In the genomic region with DNA sequence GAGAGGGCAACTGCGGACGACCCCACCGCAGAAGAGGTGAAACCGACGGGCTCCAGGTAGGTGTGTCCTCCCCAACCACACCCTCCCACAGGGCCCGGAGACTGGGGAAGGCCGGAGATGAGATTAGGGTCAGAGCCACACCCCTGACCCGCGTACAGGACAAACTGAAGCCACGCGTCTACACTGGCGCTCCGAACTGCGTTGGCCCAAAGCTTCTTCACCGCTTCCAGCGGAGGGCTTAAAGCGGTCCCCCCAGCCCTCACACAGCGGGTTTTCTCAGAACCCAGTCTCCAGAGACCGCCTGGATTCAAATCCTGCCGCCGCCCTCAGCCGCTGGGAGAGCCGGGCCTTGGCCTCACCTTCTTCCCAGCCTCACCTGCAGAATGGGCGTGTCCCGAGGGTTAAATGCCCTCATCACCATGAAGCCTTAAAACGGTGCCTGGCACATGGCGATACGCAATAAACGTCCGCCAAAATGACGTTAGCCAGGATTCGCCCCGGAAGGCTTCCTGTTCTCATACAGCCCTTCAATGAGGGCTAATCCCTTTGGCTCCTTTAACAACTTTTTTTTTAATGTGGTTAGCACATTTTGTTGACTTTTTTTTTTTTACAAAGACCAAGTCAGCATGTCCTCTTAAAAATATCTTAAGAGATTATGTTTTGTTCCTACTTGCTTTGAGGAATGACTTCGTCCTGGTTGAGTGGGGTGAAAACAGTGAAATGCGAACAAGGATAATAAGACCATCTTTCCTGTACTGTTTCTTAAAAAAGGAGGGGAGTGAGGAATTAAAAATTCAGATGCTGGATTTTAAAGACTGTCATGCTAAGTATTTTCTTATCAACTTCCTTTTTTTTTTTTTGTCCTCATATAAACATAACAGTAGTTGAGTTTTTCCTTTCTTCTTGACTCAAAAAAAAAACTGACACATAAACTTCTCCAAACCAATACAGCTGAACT, we compare ENCODE assay signal across 9 cellular contexts. TPM values are rescaled to one million over a fixed set of nuclear protein-coding genes. Genes with fewer than 3 reads are reported as not detected.
DNase-seq lines count a peak whose midpoint lies in the region; ATAC-seq and TF ChIP-seq lines count a peak whose summit lies in the region.
"Had no signal": no experiment of that assay in that cellular context is flagged by ENCODE, and none has a peak within 500 bp of the region (broad histone marks: within the 10 kb centered on the region; RNA-seq: fewer than 3 reads in every experiment).

No MANE protein-coding gene starts in this region.

- peak overlapping the region; percentile 87 for H3K4me3 Mint-ChIP-seq in activated naive CD4-positive, alpha-beta T cell treated with anti-CD3 and anti-CD28 coated beads, Interleukin-2, amount 50 U/mL, for 24 hours

- no peak for TF ChIP-seq CTCF in thyroid gland (IDR thresholded peaks at IDR 0.05)

- peaks cover 6% of the 10 kb centered on the region for H3K36me3 Mint-ChIP-seq in activated naive CD4-positive, alpha-beta T cell treated with anti-CD3 and anti-CD28 coated beads, Interleukin-2, amount 50 U/mL, for 24 hours

- H3K4me1 Mint-ChIP-seq in activated naive CD4-positive, alpha-beta T cell treated with anti-CD3 and anti-CD28 coated beads, Interleukin-2, amount 50 U/mL, for 24 hours, result peaks cover 51% of the 10 kb centered on the region

- H3K36me3 ChIP-seq in thyroid gland, result no peaks in the 10 kb centered on the region

- ATAC-seq in HG03175 (IDR thresholded peaks at IDR 0.05; ENCODE audit: unreplicated experiment) (no peak), HG03460 (IDR thresholded peaks at IDR 0.05; ENCODE audit: unreplicated experiment) (no peak)

- H3K27me3 Mint-ChIP-seq in activated naive CD4-positive, alpha-beta T cell treated with anti-CD3 and anti-CD28 coated beads, Interleukin-2, amount 50 U/mL, for 24 hours, result no peaks in the 10 kb centered on the region

- H3K27ac Mint-ChIP-seq in activated naive CD4-positive, alpha-beta T cell treated with anti-CD3 and anti-CD28 coated beads, Interleukin-2, amount 50 U/mL, for 24 hours, result peak overlapping the region; percentile 98

- H3K9me3 Mint-ChIP-seq in activated naive CD4-positive, alpha-beta T cell treated with anti-CD3 and anti-CD28 coated beads, Interleukin-2, amount 50 U/mL, for 24 hours, result no peaks in the 10 kb centered on the region

- H3K4me3 ChIP-seq in thyroid gland (replicated peaks in 1 of 3), result no peak overlapping the region

- intact Hi-C loops in thyroid gland (cut with DNase I), result no loop called here

- TF ChIP-seq POLR2A in thyroid gland (IDR thresholded peaks at IDR 0.05), result no peak

- 80 to 82% methylated on average over 31 to 35 of the region's 35 CpGs for WGBS in thyroid gland, 2 donors

- no peaks in the 10 kb centered on the region for H3K9me3 ChIP-seq in thyroid gland

- DNase-seq in activated CD8-positive, alpha-beta memory T cell treated with anti-CD3 and anti-CD28 coated beads for 24 hours, result peak; percentile 69
- DNase-seq in activated CD8-positive, alpha-beta memory T cell treated with anti-CD3 and anti-CD28 coated beads, Interleukin-2, amount 50 U/mL, for 4 hours, result no peak
- DNase-seq in thyroid gland (no peak), NCI-H1105 treated with DMSO at 0.1 percent for 48 hours (lab: John Stamatoyannopoulos, UW) (no peak)
- DNase-seq: NCI-H345 had no signal

- H3K4me1 ChIP-seq in thyroid gland, result peaks cover 0 to 11% of the 10 kb centered on the region in 2 donors

- H3K27ac ChIP-seq in layer of hippocampus (ENCODE audit: low read depth, low read length) (peak overlapping the region; percentile 38), thyroid gland (peak overlapping the region in 2 of 3 donors; percentile 29 to 44)

- no peaks in the 10 kb centered on the region for H3K27me3 ChIP-seq in layer of hippocampus (ENCODE audit: control insufficient read depth, insufficient read depth, low read length)
- H3K27me3 ChIP-seq in thyroid gland, result no peaks in the 10 kb centered on the region

RNA-seq across cellular contexts. Expression of a gene that starts 15.1 kb away (rescaled TPM):
- total RNA-seq in thyroid gland, result 10 to 100 TPM; 18.0 to 42.8 (median 27.8) TPM
